In genomic region chr1:12220890-12221289, GRCh38 we compare ENCODE assay signal across 23 cellular contexts. TPM values are rescaled to one million over a fixed set of nuclear protein-coding genes. Genes with fewer than 3 reads are reported as not detected.
"Had no signal": no experiment of that assay in that cellular context is flagged by ENCODE, and none has a peak within 500 bp of the region (broad histone marks: within the 10 kb centered on the region; RNA-seq: fewer than 3 reads in every experiment).

No MANE protein-coding gene starts in this region.

- H3K27ac Mint-ChIP-seq: naive thymus-derived CD4-positive, alpha-beta T cell; stimulated activated naive CD8-positive, alpha-beta T cell treated with anti-CD3 and anti-CD28 coated beads, Interleukin-15, Interleukin-2, amounts not matched to agents 100 ng/mL and 50 ng/mL, for 24 hours had no signal

- H2AFZ ChIP-seq: parathyroid adenoma had no signal

- H3K4me1 ChIP-seq: left lung, parathyroid adenoma, prostate gland, tibial nerve, upper lobe of right lung, uterus had no signal

- H3K4me3 Mint-ChIP-seq: naive thymus-derived CD4-positive, alpha-beta T cell; stimulated activated naive B cell treated with anti-CD40 and anti-IgM and Interleukin-4, amounts not matched to agents 10 μg/mL and 1 μg/mL and 100 μg/mL, for 72 hours; stimulated activated naive CD8-positive, alpha-beta T cell treated with anti-CD3 and anti-CD28 coated beads, Interleukin-15, Interleukin-2, amounts not matched to agents 100 ng/mL and 50 ng/mL, for 24 hours had no signal

- H3K27me3 ChIP-seq: dorsolateral prefrontal cortex, left lung, neutrophil, tibial nerve, upper lobe of right lung, uterus had no signal

- H3K36me3 ChIP-seq: left lung, neutrophil, prostate gland, thoracic aorta, tibial nerve, upper lobe of right lung, uterus had no signal

- H3K4me3 ChIP-seq: dorsolateral prefrontal cortex, left lung, prostate gland, skin epidermis, thoracic aorta, tibial nerve, upper lobe of right lung, uterus had no signal

- H3K9me3 ChIP-seq: neutrophil, prostate gland, thoracic aorta, upper lobe of right lung, uterus had no signal

- DNase-seq: caudate nucleus; cerebellar nuclear complex; dorsolateral prefrontal cortex; effector CD4-positive, alpha-beta T cell; head of caudate nucleus; left lung; mesendoderm; midbrain; naive thymus-derived CD4-positive, alpha-beta T cell; right cardiac atrium; stimulated activated CD4-positive, alpha-beta T cell treated with anti-CD3 and anti-CD28 coated beads, Interleukin-15, amount 100 ng/mL, for 24 hours; stimulated activated CD4-positive, alpha-beta T cell treated with anti-CD3 and anti-CD28 coated beads, Interleukin-2, amount 100 ng/mL, for 48 hours; stimulated activated naive B cell treated with anti-CD40 and anti-IgM and Interleukin-4, amounts not matched to agents 10 μg/mL and 1 μg/mL and 100 μg/mL, for 72 hours; upper lobe of right lung; uterus had no signal

- H3K27ac ChIP-seq: dorsolateral prefrontal cortex, left lung, neutrophil, parathyroid adenoma, prostate gland, skin epidermis, thoracic aorta, tibial nerve, upper lobe of right lung, uterus had no signal

- H3K4me1 Mint-ChIP-seq: stimulated activated naive B cell treated with anti-CD40 and anti-IgM and Interleukin-4, amounts not matched to agents 10 μg/mL and 1 μg/mL and 100 μg/mL, for 72 hours had no signal

- H3K9ac ChIP-seq: parathyroid adenoma had no signal

- ATAC-seq: left lung; naive thymus-derived CD4-positive, alpha-beta T cell; right cardiac atrium; stimulated activated naive B cell treated with anti-CD40 and anti-IgM and Interleukin-4, amounts not matched to agents 10 μg/mL and 1 μg/mL and 100 μg/mL, for 72 hours; upper lobe of right lung had no signal

RNA-seq across cellular contexts. Expression of gene TNFRSF1B, which starts 54.1 kb away (rescaled TPM):
- polyA plus RNA-seq: neural cell had no signal
